13 cellular contexts compared by ENCODE assay signal in the genomic region with DNA sequence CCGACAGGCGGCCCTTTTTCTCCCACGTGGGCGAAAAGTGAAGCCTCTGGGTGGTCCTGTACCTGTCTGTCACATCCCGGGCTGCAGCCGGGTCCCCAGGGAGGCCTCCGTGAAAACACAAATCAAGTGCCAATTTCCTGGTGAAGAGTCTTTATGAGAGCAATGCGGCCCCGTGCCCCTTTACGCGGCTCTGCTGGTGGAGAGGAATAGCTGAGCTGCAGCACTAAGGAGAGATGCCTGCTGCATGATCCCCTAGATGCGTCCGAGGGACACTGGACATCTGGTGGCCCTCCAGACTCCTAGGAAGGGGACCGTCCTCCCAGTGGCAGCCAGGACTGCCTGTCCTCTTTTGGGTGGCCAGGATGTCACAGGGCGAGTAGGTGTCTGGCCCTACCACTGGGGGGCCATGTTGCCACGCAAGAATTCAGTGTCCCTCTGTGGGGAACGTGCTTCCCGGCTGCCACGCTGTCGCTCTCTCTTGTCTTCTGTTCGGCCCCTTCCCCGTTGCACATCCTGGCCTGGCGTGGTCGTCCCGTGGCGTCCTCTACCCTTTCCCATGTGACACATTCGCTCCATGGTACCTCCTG. TPM values are rescaled to one million over a fixed set of nuclear protein-coding genes. Genes with fewer than 3 reads are reported as not detected.
DNase-seq lines count a peak whose midpoint lies in the region; ATAC-seq, FAIRE-seq and TF ChIP-seq lines count a peak whose summit lies in the region.
"Had no signal": no experiment of that assay in that cellular context is flagged by ENCODE, and none has a peak within 500 bp of the region (broad histone marks: within the 10 kb centered on the region; RNA-seq: fewer than 3 reads in every experiment).

No MANE protein-coding gene starts in this region.

- no peak for ATAC-seq in left ventricle myocardium superior
- ATAC-seq: activated T-cell treated with anti-CD3 and anti-CD28 coated beads, Interleukin-2, amount 50 U/mL, for 4 hours had no signal

- no peak overlapping the region for H3K9ac ChIP-seq in OCI-LY1 (ENCODE audit: low read length)
- no peak overlapping the region for H3K9ac ChIP-seq in colonic mucosa (ENCODE audit: low read depth in 2 of 2, low read length in 2 of 2)

- no peak for FAIRE-seq in GM12891 (lab: Jason Lieb, UNC)
- FAIRE-seq: GM12892, TTC549 had no signal

- no peaks in the 10 kb centered on the region for H3K9me2 ChIP-seq in OCI-LY1 (ENCODE audit: low read depth, low read length)

- POLR2A ChIA-PET in Caco-2 (lab: Charles Lee), result no interaction called here

- H3K9me3 ChIP-seq in Caco-2, result peaks cover 8% of the 10 kb centered on the region
- H3K9me3 ChIP-seq in OCI-LY1 (ENCODE audit: low read length), result no peaks in the 10 kb centered on the region
- H3K9me3 ChIP-seq in colonic mucosa, result no peaks in the 10 kb centered on the region

- intact Hi-C loops in Caco-2 (cut with micrococcal nuclease; ENCODE audit: unreplicated experiment), result no loop called here
- intact Hi-C loops in left ventricle myocardium superior (cut with micrococcal nuclease), result loop anchor here (10.0 kb wide), 1 partner anchor 299 kb away; no protein-coding TSS in a partner anchor
- intact Hi-C loops in colonic mucosa (cut with DNase I), result no loop called here

- peaks cover 63% of the 10 kb centered on the region for H3K36me3 Mint-ChIP-seq in Caco-2 (ENCODE audit: insufficient read depth, unreplicated experiment)

- BruUV-seq in Caco-2 (replicated peaks; lab: Mats Ljungman, UMichigan), result no TSS peak

- no peaks in the 10 kb centered on the region for H3K36me3 ChIP-seq in Caco-2 (ENCODE audit: control insufficient read depth, insufficient read depth, low read length)
- no peaks in the 10 kb centered on the region for H3K36me3 ChIP-seq in OCI-LY1 (ENCODE audit: insufficient read depth, low read length)
- no peaks in the 10 kb centered on the region for H3K36me3 ChIP-seq in colonic mucosa

- H3K27me3 ChIP-seq in Caco-2 (replicated peaks; ENCODE audit: control insufficient read depth, insufficient read depth, low read length), result no peaks in the 10 kb centered on the region
- H3K27me3 ChIP-seq in OCI-LY1 (ENCODE audit: insufficient read depth, low read length), result no peaks in the 10 kb centered on the region
- H3K27me3 ChIP-seq in colonic mucosa, result no peaks in the 10 kb centered on the region
- H3K27me3 ChIP-seq: ascending aorta had no signal

- TF ChIP-seq CTCF in 22Rv1 (IDR thresholded peaks at IDR 0.05) (peak; percentile 35; the same call in 1 of the 2 replicates), Caco-2 (IDR thresholded peaks at IDR 0.05; ENCODE audit: insufficient read depth in 1 of 2, low read depth in 1 of 2, low read length in 1 of 2, severe bottlenecking in 1 of 2, unreplicated experiment in 1 of 2) (no peak), OCI-LY1 (IDR thresholded peaks at IDR 0.05; ENCODE audit: low read length) (peak; percentile 27; the same call in 1 of the 2 replicates), colonic mucosa (IDR thresholded peaks at IDR 0.05) (no peak)

- H3K4me2 ChIP-seq in OCI-LY1 (ENCODE audit: low read length), result no peak overlapping the region

- no peak for TF ChIP-seq POLR2A in GM12891 (IDR thresholded peaks at IDR 0.05; ENCODE audit: low read depth, low read length)

- CTCF ChIA-PET in Caco-2 (lab: Charles Lee), result interaction anchor here (0.7 kb wide), 2 partner anchors 109 to 304 kb away, joined by 3 read pairs; no protein-coding TSS in a partner anchor

- H3K9me3 Mint-ChIP-seq in Caco-2 (ENCODE audit: unreplicated experiment), result peaks cover 19% of the 10 kb centered on the region
- H3K9me3 Mint-ChIP-seq: activated T-cell treated with anti-CD3 and anti-CD28 coated beads, Interleukin-2, amount 50 U/mL, for 4 hours had no signal

- no peaks in the 10 kb centered on the region for H4K20me1 ChIP-seq in OCI-LY1 (ENCODE audit: insufficient read depth, low read length)

- peaks cover 6% of the 10 kb centered on the region for H3K4me1 Mint-ChIP-seq in Caco-2 (ENCODE audit: low read depth, unreplicated experiment)

- no peaks in the 10 kb centered on the region for H3K27me3 Mint-ChIP-seq in Caco-2 (ENCODE audit: insufficient read depth, unreplicated experiment)

- H3K4me3 ChIP-seq in Caco-2 (ENCODE audit: low read depth, low read length) (no peak overlapping the region), OCI-LY1 (ENCODE audit: low read depth, low read length, poor library complexity, severe bottlenecking) (no peak overlapping the region), colonic mucosa (no peak overlapping the region)
- H3K4me3 ChIP-seq: ascending aorta had no signal

- H3K27ac ChIP-seq in 22Rv1, result no peak overlapping the region
- no peak overlapping the region for H3K27ac ChIP-seq in OCI-LY1 (ENCODE audit: low read depth, low read length, poor library complexity, severe bottlenecking)
- no peak overlapping the region for H3K27ac ChIP-seq in colonic mucosa
- H3K27ac ChIP-seq: ascending aorta had no signal

- H3K4me3 Mint-ChIP-seq in Caco-2 (ENCODE audit: unreplicated experiment), result no peak overlapping the region
- H3K4me3 Mint-ChIP-seq: activated T-cell treated with anti-CD3 and anti-CD28 coated beads, Interleukin-2, amount 50 U/mL, for 4 hours had no signal

- DNase-seq in Caco-2 (no peak), left ventricle myocardium superior (peak; percentile 30), GM12891 (ENCODE audit: insufficient read length, low spot score) (no peak), NCI-H146 treated with DMSO at 0.1 percent for 48 hours (lab: John Stamatoyannopoulos, UW; ENCODE audit: unreplicated experiment) (no peak), colonic mucosa (no peak), kidney glomerular epithelial cell (lab: John Stamatoyannopoulos, UW) (no peak)
- DNase-seq: activated T-cell treated with anti-CD3 and anti-CD28 coated beads, Interleukin-2, amount 50 U/mL, for 4 hours; NCI-H526 treated with DMSO at 0.1 percent for 48 hours had no signal

- no peaks in the 10 kb centered on the region for H3F3A ChIP-seq in OCI-LY1 (ENCODE audit: insufficient read depth, low read length)

- peak overlapping the region; percentile 29 for H3K27ac Mint-ChIP-seq in Caco-2 (ENCODE audit: unreplicated experiment)

- no peak overlapping the region for H2AFZ ChIP-seq in OCI-LY1 (ENCODE audit: low read length)

- H3K4me1 ChIP-seq in Caco-2 (peaks cover 6% of the 10 kb centered on the region), OCI-LY1 (ENCODE audit: insufficient read depth, low read length, severe bottlenecking) (no peaks in the 10 kb centered on the region), colonic mucosa (no peaks in the 10 kb centered on the region)

- no peaks in the 10 kb centered on the region for H3K79me2 ChIP-seq in OCI-LY1 (ENCODE audit: insufficient read depth, low read length)

TF ChIP-seq in GM12891, 5 proteins besides CTCF, POLR2A, EP300 and RAD21:
- no peak for TF ChIP-seq POU2F2 (IDR thresholded peaks at IDR 0.05; ENCODE audit: low read depth, low read length)
- no peak for TF ChIP-seq POLR2AphosphoS5 (IDR thresholded peaks at IDR 0.05; ENCODE audit: low read depth, low read length)
- no peak for TF ChIP-seq PAX5 (IDR thresholded peaks at IDR 0.05; ENCODE audit: insufficient read depth, low read length, severe bottlenecking)
- no peak for TF ChIP-seq TAF1 (IDR thresholded peaks at IDR 0.05; ENCODE audit: low read depth, low read length)
- TF ChIP-seq SPI1 (IDR thresholded peaks at IDR 0.05; ENCODE audit: low read depth, low read length), result no peak

RNA-seq across cellular contexts. Expression of gene COL18A1, which starts 38.7 kb away (rescaled TPM):
- total RNA-seq in Caco-2 (2022) (160 and 170 TPM in 2 replicates), left ventricle myocardium superior (52.4 TPM), colonic mucosa (10 to 100 TPM in 1 of 2 donors, 1 to 10 TPM in 1; 8.4 to 22.3 TPM)
- polyA plus RNA-seq in GM12891 (2012; ENCODE audit: low read depth, missing spikeins), result 0.54 TPM

Comparison
In these comparisons a context has a peak if more than half of its experiments do, and no peak if none do; other contexts are left out.
1. CTCF ChIP-seq: peak in 22Rv1 (single experiment) and OCI-LY1 (single experiment); none in Caco-2 (0 of 2) and colonic mucosa (single experiment).